9 cellular contexts compared by ENCODE assay signal in the genomic region with DNA sequence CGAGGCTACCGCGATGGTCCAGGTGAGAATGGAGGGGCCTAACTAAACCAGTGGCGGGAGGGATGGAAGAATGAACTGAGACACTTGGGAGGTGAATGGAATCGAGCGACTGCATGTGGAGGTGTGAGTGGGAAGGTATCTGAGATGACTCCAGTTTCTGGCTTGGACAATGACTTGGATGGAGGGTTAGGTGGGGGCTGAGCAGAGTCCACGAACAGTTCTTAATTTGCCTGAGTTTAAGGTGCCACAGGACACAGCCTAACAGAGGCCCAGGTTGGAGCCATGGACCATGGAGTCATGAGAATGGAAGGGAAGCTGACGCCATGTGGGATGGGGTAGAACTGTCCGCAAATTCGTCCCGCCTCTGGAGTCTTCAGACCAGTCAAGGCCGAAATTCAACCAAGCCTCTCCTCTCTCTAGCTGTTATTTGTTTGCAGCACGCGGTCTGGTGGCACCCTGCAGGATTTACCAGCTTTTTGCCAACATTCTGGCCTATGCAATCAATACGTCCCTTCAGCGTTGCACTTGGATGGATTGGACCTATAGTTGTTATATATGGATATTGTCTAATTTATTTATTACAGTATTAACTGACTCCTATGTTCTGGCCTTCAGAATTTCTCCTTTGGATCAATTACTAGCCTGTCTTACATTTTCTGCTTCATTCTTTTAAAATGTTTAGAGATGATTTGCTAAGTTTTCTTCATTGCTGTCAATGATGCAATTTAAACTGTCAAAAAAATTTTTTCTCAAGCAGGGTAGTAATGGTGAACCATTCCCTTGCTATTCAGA. TPM values are rescaled to one million over a fixed set of nuclear protein-coding genes. Genes with fewer than 3 reads are reported as not detected.
A peak's percentile ranks its signal among the peaks of the same experiment; 100 is the strongest.
DNase-seq lines count a peak whose midpoint lies in the region; ATAC-seq, FAIRE-seq and TF ChIP-seq lines count a peak whose summit lies in the region.
"Had no signal": no experiment of that assay in that cellular context is flagged by ENCODE, and none has a peak within 500 bp of the region (broad histone marks: within the 10 kb centered on the region; RNA-seq: fewer than 3 reads in every experiment).

No MANE protein-coding gene starts in this region.

- peaks cover 0 to 2% (median 0%) of the 10 kb centered on the region in 8 donors for H3K9me3 Mint-ChIP-seq in CD4-positive, alpha-beta memory T cell
- no peaks in the 10 kb centered on the region for H3K9me3 Mint-ChIP-seq in osteocyte (ENCODE audit: unreplicated experiment)
- H3K9me3 Mint-ChIP-seq in stimulated activated naive B cell treated with anti-CD40 and anti-IgM and Interleukin-4, amounts not matched to agents 10 μg/mL and 1 μg/mL and 100 μg/mL, for 72 hours: no peaks in the 10 kb centered on the region
- H3K9me3 Mint-ChIP-seq: nephron progenitor cell had no signal

- peaks cover 9% of the 10 kb centered on the region for H3K36me3 ChIP-seq in CD4-positive, alpha-beta memory T cell (ENCODE audit: insufficient read depth, low read length)
- H3K36me3 ChIP-seq in Loucy (ENCODE audit: insufficient read depth, low read length): peaks cover 18% of the 10 kb centered on the region; the same call in 1 of the 2 replicates
- H3K36me3 ChIP-seq in ectodermal cell (ENCODE audit: control insufficient read depth, insufficient read depth, low read length): no peaks in the 10 kb centered on the region

- intact Hi-C loops in CD4-positive, alpha-beta memory T cell (cut with micrococcal nuclease): loop anchor here (10.0 kb wide), 1 partner anchor 324 kb away; the partner anchor contains the start of gene STAMBP

- peak overlapping the region in 1 of 2 donors; percentile 58 for H3K4me3 ChIP-seq in CD4-positive, alpha-beta memory T cell (ENCODE audit: low read length in 2 of 2)
- H3K4me3 ChIP-seq in Loucy (ENCODE audit: low read length, poor library complexity, severe bottlenecking) (peak overlapping the region; percentile 89), ectodermal cell (ENCODE audit: insufficient read depth, low read depth, low read length) (peak overlapping the region; percentile 66)

- H3F3A ChIP-seq in Loucy (ENCODE audit: low read depth): no peaks in the 10 kb centered on the region

- POLR2A ChIA-PET in CD4-positive, alpha-beta memory T cell (lab: Charles Lee; ENCODE audit: partially characterized antibody): interaction anchor here (0.8 to 3.2 kb wide), 7 partner anchors 11 to 320 kb away, joined by 3 to 23 read pairs (median 5); partner anchors contain the start of genes DGUOK, MOB1A, MTHFD2 and STAMBP

- no peak overlapping the region for H3K4me3 Mint-ChIP-seq in CD4-positive, alpha-beta memory T cell
- no peak overlapping the region for H3K4me3 Mint-ChIP-seq in osteocyte (ENCODE audit: unreplicated experiment)
- no peak overlapping the region for H3K4me3 Mint-ChIP-seq in stimulated activated naive B cell treated with anti-CD40 and anti-IgM and Interleukin-4, amounts not matched to agents 10 μg/mL and 1 μg/mL and 100 μg/mL, for 72 hours
- H3K4me3 Mint-ChIP-seq: nephron progenitor cell had no signal

- no peaks in the 10 kb centered on the region for H3K27me3 ChIP-seq in CD4-positive, alpha-beta memory T cell (ENCODE audit: insufficient read depth, low read length)
- H3K27me3 ChIP-seq in Loucy (ENCODE audit: insufficient read depth, low read length, poor library complexity, severe bottlenecking) (no peaks in the 10 kb centered on the region), ectodermal cell (ENCODE audit: control insufficient read depth, insufficient read depth, low read length, poor library complexity, severe bottlenecking) (no peaks in the 10 kb centered on the region)

- H3K9me3 ChIP-seq in CD4-positive, alpha-beta memory T cell (ENCODE audit: control insufficient read depth in 1 of 2, low read length in 2 of 2): no peaks in the 10 kb centered on the region
- no peaks in the 10 kb centered on the region for H3K9me3 ChIP-seq in Loucy (ENCODE audit: insufficient read depth, low read depth, low read length)
- no peaks in the 10 kb centered on the region for H3K9me3 ChIP-seq in ectodermal cell (ENCODE audit: control insufficient read depth, low read length)

- peaks cover 18% of the 10 kb centered on the region for H3K4me1 ChIP-seq in CD4-positive, alpha-beta memory T cell (ENCODE audit: insufficient read depth, low read length)
- H3K4me1 ChIP-seq in Loucy (ENCODE audit: insufficient read depth, low read length, poor library complexity, severe bottlenecking) (peaks cover 18% of the 10 kb centered on the region), ectodermal cell (ENCODE audit: control insufficient read depth, insufficient read depth, low read length) (peaks cover 4% of the 10 kb centered on the region)

- H3K4me1 Mint-ChIP-seq in CD4-positive, alpha-beta memory T cell: peaks cover 0 to 8% (median 4%) of the 10 kb centered on the region in 4 donors
- H3K4me1 Mint-ChIP-seq in osteocyte (ENCODE audit: unreplicated experiment): no peaks in the 10 kb centered on the region
- peaks cover 12 to 19% of the 10 kb centered on the region in 2 donors for H3K4me1 Mint-ChIP-seq in stimulated activated naive B cell treated with anti-CD40 and anti-IgM and Interleukin-4, amounts not matched to agents 10 μg/mL and 1 μg/mL and 100 μg/mL, for 72 hours

- H3K9me2 ChIP-seq in Loucy (replicated peaks; ENCODE audit: low read depth, low read length): no peaks in the 10 kb centered on the region

- H3K27ac ChIP-seq in CD4-positive, alpha-beta memory T cell (ENCODE audit: low read depth, low read length): peak overlapping the region; percentile 59
- H3K27ac ChIP-seq in ectodermal cell (ENCODE audit: insufficient read depth, low read depth, low read length, poor library complexity, severe bottlenecking): no peak overlapping the region

- peaks cover 14% of the 10 kb centered on the region for H3K79me2 ChIP-seq in Loucy (ENCODE audit: insufficient read depth, low read length)

- CTCF ChIA-PET in CD4-positive, alpha-beta memory T cell (lab: Charles Lee; ENCODE audit: partially characterized antibody): interaction anchor here (0.7 to 9.4 kb wide), 17 partner anchors 8 to 324 kb away, joined by 3 to 114 read pairs (median 4); partner anchors contain the start of genes MOB1A and STAMBP

- H3K27me3 Mint-ChIP-seq in CD4-positive, alpha-beta memory T cell: no peaks in the 10 kb centered on the region
- H3K27me3 Mint-ChIP-seq in osteocyte (ENCODE audit: unreplicated experiment): no peaks in the 10 kb centered on the region
- H3K27me3 Mint-ChIP-seq in stimulated activated naive B cell treated with anti-CD40 and anti-IgM and Interleukin-4, amounts not matched to agents 10 μg/mL and 1 μg/mL and 100 μg/mL, for 72 hours: no peaks in the 10 kb centered on the region

- peak overlapping the region; percentile 94 for H2AFZ ChIP-seq in Loucy (ENCODE audit: low read length)

- peaks cover 3 to 26% of the 10 kb centered on the region in 2 donors for H3K36me3 Mint-ChIP-seq in CD4-positive, alpha-beta memory T cell
- H3K36me3 Mint-ChIP-seq in osteocyte (ENCODE audit: unreplicated experiment): peaks cover 5% of the 10 kb centered on the region
- peaks cover 10 to 15% of the 10 kb centered on the region in 2 donors for H3K36me3 Mint-ChIP-seq in stimulated activated naive B cell treated with anti-CD40 and anti-IgM and Interleukin-4, amounts not matched to agents 10 μg/mL and 1 μg/mL and 100 μg/mL, for 72 hours

- 53 to 59% methylated on average over 15 of the region's 16 CpGs for WGBS in ectodermal cell, 2 experiments

- TF ChIP-seq CTCF in Loucy (conservative IDR thresholded peaks at IDR 0.05; ENCODE audit: low read length) (no peak), osteocyte (IDR thresholded peaks at IDR 0.05) (no peak), D721Med (IDR thresholded peaks at IDR 0.05; ENCODE audit: insufficient read depth, missing control alignments) (no peak)

- H3K27ac Mint-ChIP-seq in CD4-positive, alpha-beta memory T cell: peak overlapping the region in 1 of 7 donors; percentile 15
- no peak overlapping the region for H3K27ac Mint-ChIP-seq in osteocyte (ENCODE audit: unreplicated experiment)
- no peak overlapping the region for H3K27ac Mint-ChIP-seq in stimulated activated naive B cell treated with anti-CD40 and anti-IgM and Interleukin-4, amounts not matched to agents 10 μg/mL and 1 μg/mL and 100 μg/mL, for 72 hours
- H3K27ac Mint-ChIP-seq: nephron progenitor cell had no signal

- H3K4me2 ChIP-seq in Loucy (ENCODE audit: low read depth, low read length, poor library complexity, severe bottlenecking): peak overlapping the region; percentile 82

- no peak for FAIRE-seq in D721Med (lab: Jason Lieb, UNC)

- H3K9ac ChIP-seq in Loucy (ENCODE audit: low read depth, low read length, poor library complexity, severe bottlenecking): peak overlapping the region; percentile 87

- no peaks in the 10 kb centered on the region for H4K20me1 ChIP-seq in Loucy (ENCODE audit: insufficient read depth, low read length, poor library complexity, severe bottlenecking)

- ATAC-seq in stimulated activated naive B cell treated with anti-CD40 and anti-IgM and Interleukin-4, amounts not matched to agents 10 μg/mL and 1 μg/mL and 100 μg/mL, for 72 hours (replicated peaks): no peak
- no peak for ATAC-seq in HG02759 (IDR thresholded peaks at IDR 0.05; ENCODE audit: unreplicated experiment)

- no peak for DNase-seq in CD4-positive, alpha-beta memory T cell
- DNase-seq in osteocyte (ENCODE audit: extremely low spot score, unreplicated experiment) (peak; percentile 42), D721Med (ENCODE audit: insufficient read length, low spot score) (no peak)
- no peak for DNase-seq in stimulated activated naive B cell treated with anti-CD40 and anti-IgM and Interleukin-4, amounts not matched to agents 10 μg/mL and 1 μg/mL and 100 μg/mL, for 72 hours
- DNase-seq in stimulated activated CD8-positive, alpha-beta memory T cell treated with anti-CD3 and anti-CD28 coated beads, Interleukin-4, amount 100 ng/mL, for 48 hours: no peak

RNA-seq across cellular contexts. Expression of gene BOLA3, which starts 0.9 kb away (rescaled TPM):
- total RNA-seq in CD4-positive, alpha-beta memory T cell: 10 to 100 TPM; 16.4 to 19.0 TPM
- polyA plus RNA-seq in CD4-positive, alpha-beta memory T cell: 100 to 1,000 TPM in 1 of 2 donors, 10 to 100 TPM in 1; 82.0 to 101 TPM
- polyA plus RNA-seq in ectodermal cell (2013, experiment 1 of 4): 53.8 TPM
- 47.5 TPM for polyA plus RNA-seq in ectodermal cell (2013, experiment 2 of 4)
- polyA plus RNA-seq in ectodermal cell (2013, experiment 3 of 4): 62.6 TPM
- 74.5 TPM for polyA plus RNA-seq in ectodermal cell (2013, experiment 4 of 4)
- total RNA-seq in osteocyte: 22.4 and 23.1 TPM in 2 replicates

RNA-seq across cellular contexts. Expression of gene MOB1A, which starts 30.0 kb away (rescaled TPM):
- 100 to 1,000 TPM; 135 TPM for total RNA-seq in CD4-positive, alpha-beta memory T cell
- polyA plus RNA-seq in CD4-positive, alpha-beta memory T cell: 100 to 1,000 TPM; 142 to 203 TPM
- 93.6 TPM for polyA plus RNA-seq in ectodermal cell (2013, experiment 1 of 4)
- polyA plus RNA-seq in ectodermal cell (2013, experiment 2 of 4): 96.2 TPM
- 75.3 TPM for polyA plus RNA-seq in ectodermal cell (2013, experiment 3 of 4)
- polyA plus RNA-seq in ectodermal cell (2013, experiment 4 of 4): 83.6 TPM
- total RNA-seq in osteocyte: 96.1 and 96.3 TPM in 2 replicates

RNA-seq across cellular contexts. Expression of gene MTHFD2, which starts 49.8 kb away (rescaled TPM):
- total RNA-seq in CD4-positive, alpha-beta memory T cell: 10 to 100 TPM; 23.8 to 25.0 TPM
- 10 to 100 TPM; 13.7 to 16.3 TPM for polyA plus RNA-seq in CD4-positive, alpha-beta memory T cell
- polyA plus RNA-seq in ectodermal cell (2013, experiment 1 of 4): 97.2 TPM
- polyA plus RNA-seq in ectodermal cell (2013, experiment 2 of 4): 87.0 TPM
- polyA plus RNA-seq in ectodermal cell (2013, experiment 3 of 4): 66.2 TPM
- 69.4 TPM for polyA plus RNA-seq in ectodermal cell (2013, experiment 4 of 4)
- 223 and 242 TPM in 2 replicates for total RNA-seq in osteocyte
